In the genomic region with DNA sequence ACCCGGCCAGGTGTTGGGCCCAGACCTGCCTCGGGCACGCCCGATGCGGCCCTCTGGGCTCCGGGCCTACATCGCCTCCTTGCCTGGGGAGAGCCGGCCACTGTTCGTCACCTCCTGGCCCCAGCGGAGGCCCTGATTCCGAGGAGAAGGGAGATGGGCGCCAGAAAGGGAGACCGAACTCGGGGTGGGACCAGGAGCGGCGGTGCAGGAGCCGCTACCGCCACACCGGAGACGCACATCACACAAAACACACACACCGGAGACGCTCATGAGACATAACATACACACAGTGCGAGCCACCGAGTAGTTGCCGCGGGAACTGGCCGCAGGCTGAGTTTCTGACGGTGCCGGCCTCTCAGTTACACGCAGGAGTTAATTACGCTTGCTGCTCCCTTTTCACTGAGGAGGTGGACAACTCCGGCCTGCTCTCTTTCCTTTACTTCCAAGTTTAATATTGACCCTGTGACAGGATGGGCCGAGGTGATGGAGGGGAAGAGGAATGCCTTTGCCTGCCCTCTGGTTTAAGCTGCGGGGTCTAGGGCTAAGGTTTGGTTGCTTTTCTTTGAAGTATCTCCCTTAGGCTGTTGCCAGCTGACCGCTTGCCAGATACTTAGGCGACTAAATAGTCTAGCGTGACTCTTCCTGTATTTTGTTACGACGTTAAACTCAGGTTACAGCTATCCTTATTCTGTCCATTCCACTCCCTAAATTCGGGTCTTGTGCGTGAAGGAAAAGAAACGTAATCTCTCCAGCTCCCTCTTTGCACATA, we compare ENCODE assay signal across 8 cellular contexts. TPM values are rescaled to one million over a fixed set of nuclear protein-coding genes. Genes with fewer than 3 reads are reported as not detected.
DNase-seq lines count a peak whose midpoint lies in the region; ATAC-seq and TF ChIP-seq lines count a peak whose summit lies in the region.

No MANE protein-coding gene starts in this region.

- intact Hi-C loops in CD4-positive, alpha-beta T cell (cut with DNase I, micrococcal nuclease) = loop anchor here (1.0 to 10.0 kb wide), 8 partner anchors 63 to 870 kb away; a partner anchor contains a TSS
- intact Hi-C loops in activated T-helper 1 cell treated with anti-CD3 and anti-CD28 coated beads, Interleukin-12 subunit alpha, Interleukin-12 subunit beta, Interleukin-2, Interleukin-4 antibody, amounts not matched to agents 30 ng/mL and 10 ng/mL and 1 ng/mL, durations not matched to agents 14 hours and 24 hours and 36 hours (cut with micrococcal nuclease) = loop anchor here (1.0 to 10.0 kb wide), 11 partner anchors 62 to 1760 kb away; a partner anchor contains a TSS

- H3K27ac Mint-ChIP-seq in CD4-positive, alpha-beta T cell = peak overlapping the region; percentile 96
- H3K27ac Mint-ChIP-seq in activated T-helper 1 cell treated with anti-CD3 and anti-CD28 coated beads, Interleukin-12 subunit alpha, Interleukin-12 subunit beta, Interleukin-2, Interleukin-4 antibody, amounts not matched to agents 30 ng/mL and 10 ng/mL and 1 ng/mL, durations not matched to agents 14 hours and 24 hours and 36 hours = peak overlapping the region; percentile 99

- H3K4me3 Mint-ChIP-seq in CD4-positive, alpha-beta T cell = peak overlapping the region; percentile 99
- H3K4me3 Mint-ChIP-seq in activated T-helper 1 cell treated with anti-CD3 and anti-CD28 coated beads, Interleukin-12 subunit alpha, Interleukin-12 subunit beta, Interleukin-2, Interleukin-4 antibody, amounts not matched to agents 30 ng/mL and 10 ng/mL and 1 ng/mL, durations not matched to agents 14 hours and 24 hours and 36 hours = peak overlapping the region; percentile 94

- DNase-seq in CD4-positive, alpha-beta T cell = peak in 8 of 10 experiments; percentile 34 to 61 (median 42)
- peak; percentile 86 for DNase-seq in NCI-H2171 treated with DMSO at 0.1 percent for 48 hours (lab: John Stamatoyannopoulos, UW)
- DNase-seq in activated T-helper 1 cell treated with anti-CD3 and anti-CD28 coated beads, Interleukin-12 subunit alpha, Interleukin-12 subunit beta, Interleukin-2, Interleukin-4 antibody, amounts not matched to agents 30 ng/mL and 10 ng/mL and 1 ng/mL, durations not matched to agents 14 hours and 24 hours and 36 hours (ENCODE audit: low spot score) = peak; percentile 50
- DNase-seq in globus pallidus (ENCODE audit: low spot score) = peak; percentile 29
- DNase-seq in occipital lobe (lab: John Stamatoyannopoulos, UW) = peak; percentile 60
- no peak for DNase-seq in T1000 (lab: John Stamatoyannopoulos, UW)

- no peak for TF ChIP-seq CTCF in CD4-positive, alpha-beta T cell (IDR thresholded peaks at IDR 0.05)

- H3K9me3 ChIP-seq in CD4-positive, alpha-beta T cell (ENCODE audit: control insufficient read depth, low read length) = no peaks in the 10 kb centered on the region

- H3K27ac ChIP-seq in CD4-positive, alpha-beta T cell (ENCODE audit: low read depth, low read length) = peak overlapping the region; percentile 97

- peak; percentile 46 for ATAC-seq in CD4-positive, alpha-beta T cell (ENCODE audit: poor library complexity)
- peak; percentile 57 for ATAC-seq in GM18907 (IDR thresholded peaks at IDR 0.05; ENCODE audit: unreplicated experiment)
- peak; percentile 37 for ATAC-seq in HG03097 (IDR thresholded peaks at IDR 0.05; ENCODE audit: low FRiP score, unreplicated experiment)

- peaks cover 85% of the 10 kb centered on the region for H3K4me1 Mint-ChIP-seq in CD4-positive, alpha-beta T cell (ENCODE audit: low read depth)
- peaks cover 72% of the 10 kb centered on the region for H3K4me1 Mint-ChIP-seq in activated T-helper 1 cell treated with anti-CD3 and anti-CD28 coated beads, Interleukin-12 subunit alpha, Interleukin-12 subunit beta, Interleukin-2, Interleukin-4 antibody, amounts not matched to agents 30 ng/mL and 10 ng/mL and 1 ng/mL, durations not matched to agents 14 hours and 24 hours and 36 hours (ENCODE audit: low read depth)

- CTCF ChIA-PET in CD4-positive, alpha-beta T cell (lab: Charles Lee) = interaction anchor here (0.7 to 3.4 kb wide), 15 partner anchors 10 to 193 kb away, joined by 3 to 16 read pairs (median 4); no protein-coding TSS in a partner anchor

- POLR2A ChIA-PET in CD4-positive, alpha-beta T cell (lab: Charles Lee) = interaction anchor here (0.6 to 3.5 kb wide), 25 partner anchors 12 to 1757 kb away, joined by 3 to 72 read pairs (median 4); a partner anchor contains a TSS

- no peaks in the 10 kb centered on the region for H3K9me3 Mint-ChIP-seq in CD4-positive, alpha-beta T cell
- no peaks in the 10 kb centered on the region for H3K9me3 Mint-ChIP-seq in activated T-helper 1 cell treated with anti-CD3 and anti-CD28 coated beads, Interleukin-12 subunit alpha, Interleukin-12 subunit beta, Interleukin-2, Interleukin-4 antibody, amounts not matched to agents 30 ng/mL and 10 ng/mL and 1 ng/mL, durations not matched to agents 14 hours and 24 hours and 36 hours

- peaks cover 51% of the 10 kb centered on the region for H3K36me3 Mint-ChIP-seq in CD4-positive, alpha-beta T cell (ENCODE audit: low read depth)
- H3K36me3 Mint-ChIP-seq in activated T-helper 1 cell treated with anti-CD3 and anti-CD28 coated beads, Interleukin-12 subunit alpha, Interleukin-12 subunit beta, Interleukin-2, Interleukin-4 antibody, amounts not matched to agents 30 ng/mL and 10 ng/mL and 1 ng/mL, durations not matched to agents 14 hours and 24 hours and 36 hours (ENCODE audit: low read depth) = peaks cover 22% of the 10 kb centered on the region

- no peaks in the 10 kb centered on the region for H3K27me3 Mint-ChIP-seq in CD4-positive, alpha-beta T cell
- H3K27me3 Mint-ChIP-seq in activated T-helper 1 cell treated with anti-CD3 and anti-CD28 coated beads, Interleukin-12 subunit alpha, Interleukin-12 subunit beta, Interleukin-2, Interleukin-4 antibody, amounts not matched to agents 30 ng/mL and 10 ng/mL and 1 ng/mL, durations not matched to agents 14 hours and 24 hours and 36 hours (ENCODE audit: insufficient read depth) = no peaks in the 10 kb centered on the region

- no peaks in the 10 kb centered on the region for H3K27me3 ChIP-seq in CD4-positive, alpha-beta T cell (ENCODE audit: control insufficient read depth, insufficient read depth, low read length)

RNA-seq across cellular contexts. Expression of a gene that starts 0.6 kb away (rescaled TPM):
- total RNA-seq in CD4-positive, alpha-beta T cell = 100 to 1,000 TPM; 177 to 181 TPM
- 182 and 190 TPM in 2 replicates for total RNA-seq in activated T-helper 1 cell treated with anti-CD3 and anti-CD28 coated beads, Interleukin-12 subunit alpha, Interleukin-12 subunit beta, Interleukin-2, Interleukin-4 antibody, amounts not matched to agents 30 ng/mL and 10 ng/mL and 1 ng/mL, durations not matched to agents 14 hours and 24 hours and 36 hours
- total RNA-seq in occipital lobe = 130 TPM

RNA-seq across cellular contexts. Expression of a gene that starts 12.9 kb away (rescaled TPM):
- 10 to 100 TPM; 49.4 to 51.2 TPM for total RNA-seq in CD4-positive, alpha-beta T cell
- total RNA-seq in activated T-helper 1 cell treated with anti-CD3 and anti-CD28 coated beads, Interleukin-12 subunit alpha, Interleukin-12 subunit beta, Interleukin-2, Interleukin-4 antibody, amounts not matched to agents 30 ng/mL and 10 ng/mL and 1 ng/mL, durations not matched to agents 14 hours and 24 hours and 36 hours = 59.9 and 60.5 TPM in 2 replicates
- total RNA-seq in occipital lobe = 58.5 TPM
